18 cellular contexts compared by ENCODE assay signal in genomic region chr6:17966451-17966850, GRCh38. TPM values are rescaled to one million over a fixed set of nuclear protein-coding genes. Genes with fewer than 3 reads are reported as not detected.
DNase-seq lines count a peak whose midpoint lies in the region; ATAC-seq, FAIRE-seq and TF ChIP-seq lines count a peak whose summit lies in the region.
"Had no signal": no experiment of that assay in that cellular context is flagged by ENCODE, and none has a peak within 500 bp of the region (broad histone marks: within the 10 kb centered on the region; RNA-seq: fewer than 3 reads in every experiment).

No MANE protein-coding gene starts in this region.

- H3K4me2 ChIP-seq in Karpas-422 (ENCODE audit: low read depth, low read length, poor library complexity, severe bottlenecking): no peak overlapping the region
- H3K4me2 ChIP-seq: GM23338, KMS-11, PC-9 had no signal

- no peak for FAIRE-seq in pancreas (lab: Jason Lieb, UNC)

- H3K4me3 ChIP-seq in adipocyte (ENCODE audit: low read length): no peak overlapping the region
- H3K4me3 ChIP-seq in subcutaneous abdominal adipose tissue (ENCODE audit: low read depth in 1 of 5, low read length in 5 of 5): no peak overlapping the region
- no peak overlapping the region for H3K4me3 ChIP-seq in pancreas
- no peak overlapping the region for H3K4me3 ChIP-seq in Karpas-422 (ENCODE audit: low read length)
- H3K4me3 ChIP-seq: GM23338, PC-9 had no signal

- ATAC-seq in pancreas: no peak
- no peak for ATAC-seq in HG02623 (IDR thresholded peaks at IDR 0.05; ENCODE audit: unreplicated experiment)
- ATAC-seq: GM23338 had no signal

- no peaks in the 10 kb centered on the region for H3K27me3 ChIP-seq in adipocyte (replicated peaks; ENCODE audit: control insufficient read depth, insufficient read depth, low read length)
- no peaks in the 10 kb centered on the region for H3K27me3 ChIP-seq in subcutaneous abdominal adipose tissue (ENCODE audit: control insufficient read depth in 5 of 5, insufficient read depth in 4 of 5, low read length in 5 of 5)
- H3K27me3 ChIP-seq in pancreas: no peaks in the 10 kb centered on the region
- no peaks in the 10 kb centered on the region for H3K27me3 ChIP-seq in Karpas-422 (ENCODE audit: low read length)

- intact Hi-C loops in pancreas (cut with DNase I): no loop called here

- H3K27ac ChIP-seq in subcutaneous abdominal adipose tissue (ENCODE audit: low read depth, low read length) (peak overlapping the region; percentile 8), pancreas (no peak overlapping the region), Karpas-422 (ENCODE audit: low read length) (no peak overlapping the region)
- H3K27ac ChIP-seq: KMS-11, PC-9 had no signal

- H2AFZ ChIP-seq in Karpas-422 (ENCODE audit: low read length): no peak overlapping the region
- H2AFZ ChIP-seq: GM23338, PC-9 had no signal

- H3K36me3 ChIP-seq in adipocyte (ENCODE audit: control insufficient read depth, insufficient read depth, low read length, severe bottlenecking) (no peaks in the 10 kb centered on the region), subcutaneous abdominal adipose tissue (ENCODE audit: control insufficient read depth in 5 of 5, insufficient read depth in 5 of 5, low read length in 5 of 5) (no peaks in the 10 kb centered on the region), pancreas (no peaks in the 10 kb centered on the region), Karpas-422 (ENCODE audit: insufficient read depth, low read length) (no peaks in the 10 kb centered on the region)

- WGBS in pancreas, 2 donors: 97% methylated on average over 2 of the region's 2 CpGs

- no peaks in the 10 kb centered on the region for H4K20me1 ChIP-seq in Karpas-422 (ENCODE audit: insufficient read depth, low read depth, low read length)

- no peaks in the 10 kb centered on the region for H3K79me2 ChIP-seq in Karpas-422 (ENCODE audit: low read length)

- H3K9me2 ChIP-seq in Karpas-422 (replicated peaks; ENCODE audit: insufficient read depth, low read length): no peaks in the 10 kb centered on the region

- H3K9ac ChIP-seq in adipocyte (ENCODE audit: low read length) (no peak overlapping the region), subcutaneous abdominal adipose tissue (ENCODE audit: low read length in 5 of 5) (no peak overlapping the region), Karpas-422 (ENCODE audit: low read length) (no peak overlapping the region)
- H3K9ac ChIP-seq: KMS-11 had no signal

- DNase-seq in EL (peak; percentile 55), adipocyte (ENCODE audit: low read depth) (peak; percentile 46), hepatic stellate cell (ENCODE audit: low spot score) (peak; percentile 47), pancreas (no peak), Karpas-422 (no peak)
- DNase-seq: Calu3; CD4-positive, CD25-positive, alpha-beta regulatory T cell; DMS79 treated with DMSO at 0.1 percent for 48 hours; MM.1S; NCI-H1105 treated with DMSO at 0.1 percent for 48 hours; NCI-H187 treated with DMSO at 0.1 percent for 48 hours; NCI-H2171 treated with DMSO at 0.1 percent for 48 hours; NCI-H774; PC-9 had no signal

- H3K9me3 ChIP-seq in adipocyte (ENCODE audit: control insufficient read depth, low read length) (no peaks in the 10 kb centered on the region), subcutaneous abdominal adipose tissue (ENCODE audit: control insufficient read depth in 5 of 5, low read length in 5 of 5) (no peaks in the 10 kb centered on the region), pancreas (no peaks in the 10 kb centered on the region), Karpas-422 (ENCODE audit: low read length) (no peaks in the 10 kb centered on the region)

- H3K4me1 ChIP-seq in adipocyte (ENCODE audit: control insufficient read depth, insufficient read depth, low read length) (peaks cover 39% of the 10 kb centered on the region), subcutaneous abdominal adipose tissue (ENCODE audit: control insufficient read depth in 5 of 5, insufficient read depth in 5 of 5, low read length in 5 of 5) (peaks cover 0 to 31% (median 26%) of the 10 kb centered on the region in 5 donors), pancreas (peaks cover 0 to 10% (median 6%) of the 10 kb centered on the region in 3 donors), Karpas-422 (ENCODE audit: low read length) (no peaks in the 10 kb centered on the region)

- no peak for TF ChIP-seq CTCF in pancreas (IDR thresholded peaks at IDR 0.05)

RNA-seq across cellular contexts. Expression of gene KIF13A, which starts 21.0 kb away (rescaled TPM):
- total RNA-seq in pancreas: 10 to 100 TPM; 11.8 to 18.1 (median 12.5) TPM
- polyA plus RNA-seq in pancreas: 10 to 100 TPM in 1 of 2 donors, 1 to 10 TPM in 1; 7.3 to 16.2 TPM
- total RNA-seq in Karpas-422 (2014; rRNA removed; shearing (Covaris generic); ENCODE audit: low replicate concordance): 0.07 TPM in 1 of 2 replicates, not detected in the other
- polyA plus RNA-seq: CD4-positive, CD25-positive, alpha-beta regulatory T cell had no signal

Comparison
In these comparisons a context has a peak if more than half of its experiments do, and no peak if none do; other contexts are left out.
1. DNase-seq: peak in EL (single experiment), adipocyte (single experiment) and hepatic stellate cell (single experiment); none in pancreas (0 of 6) and Karpas-422 (single experiment).
2. RNA of gene KIF13A, which starts 21.0 kb away (total RNA-seq): 11.8 to 18.1 TPM in pancreas; 0.07 TPM in Karpas-422; every median in the first group is over 10 times any median in the second.